Comparison of ENCODE assay signal across 8 cellular contexts in the genomic region with DNA sequence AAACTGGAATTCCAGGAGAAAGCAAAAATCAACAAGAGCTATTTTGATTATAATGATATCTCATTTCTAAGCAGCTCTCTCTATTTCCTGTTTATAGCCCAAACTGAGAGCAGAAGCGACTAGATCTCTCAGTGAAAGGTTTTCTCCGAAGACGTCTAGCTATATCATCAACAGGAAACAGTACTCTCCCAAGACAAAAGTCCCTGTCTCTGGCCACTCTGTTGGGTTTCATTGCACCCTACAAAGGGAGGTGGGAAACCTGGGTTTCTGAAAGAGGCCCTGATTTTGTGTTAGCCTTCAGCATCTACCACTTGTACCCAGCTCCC.
A peak's percentile ranks its signal among the peaks of the same experiment; 100 is the strongest.
DNase-seq lines count a peak whose midpoint lies in the region; ATAC-seq and TF ChIP-seq lines count a peak whose summit lies in the region.

No MANE protein-coding gene starts in this region.

- in situ Hi-C loops in ACHN (cut with HindIII; ENCODE audit: low pct_ligation_motif_present, low pct_unique_long_range_greater_than_20kb, low sequenced_read_pairs), result no loop called here

- TF ChIP-seq CTCF in activated B cell treated with CpG ODN at 0.5 μM for 24 hours (IDR thresholded peaks at IDR 0.05), result no peak
- no peak for TF ChIP-seq CTCF in nephron (IDR thresholded peaks at IDR 0.05; ENCODE audit: unreplicated experiment in 3 of 3)

- POLR2A ChIA-PET in activated B cell treated with CpG ODN at 0.5 μM for 24 hours (lab: Charles Lee), result interaction anchor here (0.7 to 17.2 kb wide), 20 partner anchors 10 to 288 kb away, joined by 3 to 704 read pairs (median 7); a partner anchor contains a TSS

- H3K36me3 Mint-ChIP-seq in activated B cell treated with CpG ODN at 0.5 μM for 24 hours (ENCODE audit: low read depth), result no peaks in the 10 kb centered on the region
- H3K36me3 Mint-ChIP-seq in nephron (ENCODE audit: low read depth), result no peaks in the 10 kb centered on the region

- H3K4me3 Mint-ChIP-seq in activated B cell treated with CpG ODN at 0.5 μM for 24 hours (peak overlapping the region; percentile 65), nephron (no peak overlapping the region)

- H3K9me3 Mint-ChIP-seq in activated B cell treated with CpG ODN at 0.5 μM for 24 hours (no peaks in the 10 kb centered on the region), nephron (no peaks in the 10 kb centered on the region)

- ATAC-seq in GM18858 (IDR thresholded peaks at IDR 0.05; ENCODE audit: unreplicated experiment) (peak; percentile 22), HG02623 (IDR thresholded peaks at IDR 0.05; ENCODE audit: unreplicated experiment) (peak; percentile 21), activated B cell treated with CpG ODN at 0.5 μM for 24 hours (ENCODE audit: low read depth) (no peak), HG03139 (IDR thresholded peaks at IDR 0.05; ENCODE audit: unreplicated experiment) (no peak), HG02571 (IDR thresholded peaks at IDR 0.05; ENCODE audit: unreplicated experiment) (no peak)

- DNase-seq in activated B cell treated with CpG ODN at 0.5 μM for 24 hours (no peak), NCI-H82 treated with DMSO at 0.1 percent for 48 hours (lab: John Stamatoyannopoulos, UW; ENCODE audit: unreplicated experiment) (no peak), ACHN (no peak)

- peak overlapping the region; percentile 98 for H3K27ac Mint-ChIP-seq in activated B cell treated with CpG ODN at 0.5 μM for 24 hours
- H3K27ac Mint-ChIP-seq in nephron, result peak overlapping the region; percentile 75 to 95 (median 89)

- CTCF ChIA-PET in activated B cell treated with CpG ODN at 0.5 μM for 24 hours (lab: Charles Lee), result interaction anchor here (1.0 to 6.8 kb wide), 10 partner anchors 9 to 184 kb away, joined by 3 to 114 read pairs (median 8); no protein-coding TSS in a partner anchor

- intact Hi-C loops in activated B cell treated with CpG ODN at 0.5 μM for 24 hours (cut with micrococcal nuclease), result no loop called here

- no peaks in the 10 kb centered on the region for H3K27me3 Mint-ChIP-seq in activated B cell treated with CpG ODN at 0.5 μM for 24 hours
- H3K27me3 Mint-ChIP-seq in nephron (ENCODE audit: low read depth), result no peaks in the 10 kb centered on the region

- H3K4me1 Mint-ChIP-seq in activated B cell treated with CpG ODN at 0.5 μM for 24 hours, result peaks cover 92% of the 10 kb centered on the region
- H3K4me1 Mint-ChIP-seq in nephron, result peaks cover 43% of the 10 kb centered on the region

Comparison
In these comparisons a context has a peak if more than half of its experiments do, and no peak if none do; other contexts are left out.
1. ATAC-seq: peak in GM18858 (single experiment) and HG02623 (single experiment); none in activated B cell treated with CpG ODN at 0.5 μM for 24 hours (single experiment), HG03139 (single experiment) and HG02571 (single experiment).